ENCODE assay signal across 14 cellular contexts in genomic region chr10:112080284-112080683, GRCh38.
DNase-seq lines count a peak whose midpoint lies in the region; ATAC-seq and TF ChIP-seq lines count a peak whose summit lies in the region.
"Had no signal": no experiment of that assay in that cellular context is flagged by ENCODE, and none has a peak within 500 bp of the region (broad histone marks: within the 10 kb centered on the region; RNA-seq: fewer than 3 reads in every experiment).

No MANE protein-coding gene starts in this region.

- no peaks in the 10 kb centered on the region for H3K9me3 ChIP-seq in BE2C
- H3K9me3 ChIP-seq: Caco-2 had no signal

- no peaks in the 10 kb centered on the region for H3K27me3 Mint-ChIP-seq in WTC11 (ENCODE audit: low read depth)

- peak; percentile 65 for ATAC-seq in WTC11

- peak; percentile 36 for DNase-seq in NCI-H1105 (lab: John Stamatoyannopoulos, UW)
- DNase-seq in NCI-H1694 (lab: John Stamatoyannopoulos, UW), result peak; percentile 2
- no peak for DNase-seq in WTC11 (ENCODE audit: low spot score)
- DNase-seq in dorsolateral prefrontal cortex, result no peak
- DNase-seq in BE2C, result no peak
- DNase-seq in OCI-M2 (lab: John Stamatoyannopoulos, UW; ENCODE audit: unreplicated experiment), result no peak
- DNase-seq: ACHN; Caco-2; CD4-positive, alpha-beta T cell; GM23248; HCEC 1CT; HFFc6 had no signal

- H3K27ac Mint-ChIP-seq in WTC11, result no peak overlapping the region
- H3K27ac Mint-ChIP-seq: CD4-positive, alpha-beta T cell; HFFc6 had no signal

- CTCF ChIA-PET in WTC11 (lab: Charles Lee), result no interaction called here

- POLR2A ChIA-PET in WTC11 (lab: Charles Lee), result no interaction called here

- no peak overlapping the region for H3K27ac ChIP-seq in dorsolateral prefrontal cortex
- H3K27ac ChIP-seq: C4-2B, GM23248, HL-60 had no signal

- H3K27me3 ChIP-seq in dorsolateral prefrontal cortex (peaks cover 0 to 8% (median 0%) of the 10 kb centered on the region in 45 donors), BE2C (no peaks in the 10 kb centered on the region)

- H3K4me3 ChIP-seq in dorsolateral prefrontal cortex, result no peak overlapping the region
- H3K4me3 ChIP-seq in BE2C (ENCODE audit: low read depth, low read length), result no peak overlapping the region
- H3K4me3 ChIP-seq: GM23248 had no signal

- H3K4me3 Mint-ChIP-seq in WTC11, result no peak overlapping the region
- H3K4me3 Mint-ChIP-seq: CD4-positive, alpha-beta T cell; HFFc6 had no signal

- H3K36me3 Mint-ChIP-seq in WTC11, result no peaks in the 10 kb centered on the region

- H3K36me3 ChIP-seq in BE2C, result no peaks in the 10 kb centered on the region

- no peaks in the 10 kb centered on the region for H3K9me3 Mint-ChIP-seq in WTC11
- H3K9me3 Mint-ChIP-seq: CD4-positive, alpha-beta T cell had no signal

- intact Hi-C loops in dorsolateral prefrontal cortex (cut with DNase I), result no loop called here

- H3K4me1 ChIP-seq in BE2C, result peaks cover 5% of the 10 kb centered on the region; the same call in 1 of the 2 replicates
- H3K4me1 ChIP-seq: Caco-2 had no signal

- peaks cover 12% of the 10 kb centered on the region for H3K4me1 Mint-ChIP-seq in WTC11

- TF ChIP-seq CTCF in WTC11 (IDR thresholded peaks at IDR 0.05) (no peak), dorsolateral prefrontal cortex (IDR thresholded peaks at IDR 0.05 in 54 of 56, conservative IDR thresholded peaks at IDR 0.05 in 2 of 56; ENCODE audit: low read depth in 1 of 56, partially characterized antibody in 56 of 56) (no peak), BE2C (IDR thresholded peaks at IDR 0.05; ENCODE audit: low read depth, low read length) (no peak)

TF ChIP-seq in WTC11, 78 proteins besides CTCF, POLR2A, EP300 and RAD21:
- TF ChIP-seq ZNF423 (CRISPR knock-in tag; IDR thresholded peaks at IDR 0.05) (no peak), MAX (CRISPR knock-in tag; IDR thresholded peaks at IDR 0.05) (no peak), ZNF671 (CRISPR knock-in tag; IDR thresholded peaks at IDR 0.05) (no peak), ZNF263 (CRISPR knock-in tag; IDR thresholded peaks at IDR 0.05; ENCODE audit: low read depth) (no peak), SMAD4 (CRISPR knock-in tag; IDR thresholded peaks at IDR 0.05) (no peak), NFATC4 (CRISPR knock-in tag; IDR thresholded peaks at IDR 0.05) (no peak)

Comparison
In these comparisons a context has a peak if more than half of its experiments do, and no peak if none do; other contexts are left out.
1. DNase-seq: peak in NCI-H1105 (single experiment) and NCI-H1694 (single experiment); none in WTC11 (single experiment), dorsolateral prefrontal cortex (0 of 10), BE2C (single experiment) and OCI-M2 (single experiment).